ENCODE assay signal across 16 cellular contexts in the genomic region with DNA sequence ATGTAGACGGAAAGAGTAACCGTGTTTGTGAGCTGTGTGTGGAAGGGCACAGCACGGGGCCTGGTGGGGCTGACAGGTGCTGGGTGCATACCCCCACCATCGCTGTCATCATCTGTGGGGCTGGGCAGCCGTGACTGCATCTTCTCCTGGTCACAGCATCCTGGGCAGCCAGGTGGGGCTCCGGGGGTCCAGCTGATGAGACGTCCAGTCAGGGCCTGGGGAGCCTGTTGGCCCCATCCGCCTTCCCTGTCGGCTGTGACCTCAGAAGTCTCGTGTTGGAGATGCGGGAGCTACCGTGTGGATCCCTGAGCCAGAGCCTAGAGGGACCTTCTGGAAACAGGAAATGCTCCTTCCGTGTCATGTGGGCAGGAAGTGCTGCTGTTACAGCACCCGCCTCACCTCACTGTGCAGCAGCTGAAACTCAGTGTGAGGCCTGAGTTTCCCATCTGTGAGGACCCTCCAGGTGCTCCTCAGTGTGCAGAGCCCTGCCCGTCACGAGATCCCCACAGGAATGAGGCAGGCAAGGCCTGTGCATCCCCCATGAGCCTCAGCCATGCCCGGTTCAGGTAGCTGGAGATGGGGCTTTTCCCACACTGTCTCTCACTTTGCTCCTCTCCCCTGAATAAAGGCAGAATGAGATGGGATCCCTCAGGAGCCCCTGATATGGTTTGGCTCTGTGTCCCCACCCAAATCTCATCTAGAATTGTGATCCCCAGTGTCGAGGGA.
DNase-seq lines count a peak whose midpoint lies in the region; TF ChIP-seq lines count a peak whose summit lies in the region.
"Had no signal": no experiment of that assay in that cellular context is flagged by ENCODE, and none has a peak within 500 bp of the region (broad histone marks: within the 10 kb centered on the region; RNA-seq: fewer than 3 reads in every experiment).

No MANE protein-coding gene starts in this region.

- H3K9me3 Mint-ChIP-seq in endothelial cell (ENCODE audit: unreplicated experiment) (peaks cover 6% of the 10 kb centered on the region), neural crest cell (no peaks in the 10 kb centered on the region)

- H3K79me2 ChIP-seq in Karpas-422 (ENCODE audit: low read length) = no peaks in the 10 kb centered on the region

- TF ChIP-seq CTCF in endothelial cell (IDR thresholded peaks at IDR 0.05; ENCODE audit: unreplicated experiment) (no peak), neural crest cell (conservative IDR thresholded peaks at IDR 0.05) (no peak), brain microvascular endothelial cell (IDR thresholded peaks at IDR 0.05; ENCODE audit: low read depth, low read length, missing control alignments) (no peak), GM10266 (IDR thresholded peaks at IDR 0.05; ENCODE audit: control insufficient read depth, insufficient read depth, low read depth, missing control alignments) (no peak)

- H4K20me1 ChIP-seq in BLaER1 (no peaks in the 10 kb centered on the region), Karpas-422 (ENCODE audit: insufficient read depth, low read depth, low read length) (no peaks in the 10 kb centered on the region)

- in situ Hi-C loops in brain microvascular endothelial cell (cut with HindIII; ENCODE audit: low pct_ligation_motif_present, low sequenced_read_pairs) = no loop called here

- peak; percentile 56 for DNase-seq in Karpas-422
- no peak for DNase-seq in endothelial cell (ENCODE audit: low spot score)
- DNase-seq in neural crest cell (ENCODE audit: low read depth, low spot score) = no peak
- no peak for DNase-seq in DMS53 treated with DMSO at 0.1 percent for 48 hours (lab: John Stamatoyannopoulos, UW; ENCODE audit: unreplicated experiment)
- DNase-seq in COR-L47 (lab: John Stamatoyannopoulos, UW) = no peak
- DNase-seq in brain microvascular endothelial cell = no peak
- DNase-seq in GM10266 (ENCODE audit: extremely low spot score) = no peak
- DNase-seq: caudate nucleus; GF-D8; NCI-H1436 treated with DMSO at 0.1 percent for 48 hours; NCI-H2227 treated with DMSO at 0.1 percent for 48 hours; NK-92 treated with Interleukin-12 subunit alpha and Interleukin-12 subunit beta, amount 100 ng/mL, for 24 hours; substantia nigra had no signal

- peak overlapping the region; percentile 57 for H3K4me3 Mint-ChIP-seq in endothelial cell (ENCODE audit: unreplicated experiment)
- no peak overlapping the region for H3K4me3 Mint-ChIP-seq in neural crest cell
- H3K4me3 Mint-ChIP-seq: T-helper 1 cell treated with Interleukin-12 subunit alpha and Interleukin-12 subunit beta and Interleukin-4 antibody, amounts not matched to agents 30 μg/mL and 1 μg/mL, for 36 hours had no signal

- peak overlapping the region; percentile 39; the same call in 1 of the 2 replicates for H3K9ac ChIP-seq in BLaER1
- no peak overlapping the region for H3K9ac ChIP-seq in Karpas-422 (ENCODE audit: low read length)

- H3K4me1 Mint-ChIP-seq in endothelial cell (ENCODE audit: unreplicated experiment) (peaks cover 30% of the 10 kb centered on the region), neural crest cell (no peaks in the 10 kb centered on the region)

- H3K4me3 ChIP-seq in BLaER1 (peak overlapping the region; percentile 40; the same call in 1 of the 2 replicates), Karpas-422 (ENCODE audit: low read length) (no peak overlapping the region), brain microvascular endothelial cell (ENCODE audit: low read depth, low read length) (no peak overlapping the region)
- H3K4me3 ChIP-seq: left lung had no signal

- peaks cover 9% of the 10 kb centered on the region for H3K27me3 Mint-ChIP-seq in endothelial cell (ENCODE audit: unreplicated experiment)
- H3K27me3 Mint-ChIP-seq in neural crest cell (ENCODE audit: low read depth) = no peaks in the 10 kb centered on the region

- peak overlapping the region; percentile 91 for H2AFZ ChIP-seq in Karpas-422 (ENCODE audit: low read length)

- H3K36me3 Mint-ChIP-seq in endothelial cell (ENCODE audit: low read depth, unreplicated experiment) = peaks cover 17% of the 10 kb centered on the region
- H3K36me3 Mint-ChIP-seq in neural crest cell (ENCODE audit: low read depth) = no peaks in the 10 kb centered on the region

- peak overlapping the region; percentile 33 for H3K27ac Mint-ChIP-seq in endothelial cell (ENCODE audit: unreplicated experiment)
- peak overlapping the region; percentile 50 for H3K27ac Mint-ChIP-seq in neural crest cell (ENCODE audit: unreplicated experiment)
- H3K27ac Mint-ChIP-seq: T-helper 1 cell treated with Interleukin-12 subunit alpha and Interleukin-12 subunit beta and Interleukin-4 antibody, amounts not matched to agents 30 μg/mL and 1 μg/mL, for 36 hours had no signal

- peaks cover 5% of the 10 kb centered on the region; the same call in 1 of the 2 replicates for H3K36me3 ChIP-seq in BLaER1
- H3K36me3 ChIP-seq in Karpas-422 (ENCODE audit: insufficient read depth, low read length) = no peaks in the 10 kb centered on the region
- H3K36me3 ChIP-seq in brain microvascular endothelial cell (replicated peaks) = no peaks in the 10 kb centered on the region
- H3K36me3 ChIP-seq: left lung had no signal

- H3K4me1 ChIP-seq in BLaER1 = peaks cover 61% of the 10 kb centered on the region
- H3K4me1 ChIP-seq in Karpas-422 (ENCODE audit: low read length) = no peaks in the 10 kb centered on the region
- H3K4me1 ChIP-seq: left lung had no signal

- H3K27ac ChIP-seq in BLaER1 (peak overlapping the region; percentile 33), Karpas-422 (ENCODE audit: low read length) (no peak overlapping the region), brain microvascular endothelial cell (no peak overlapping the region)
- H3K27ac ChIP-seq: left lung had no signal

- peak overlapping the region; percentile 75 for H3K4me2 ChIP-seq in BLaER1
- no peak overlapping the region for H3K4me2 ChIP-seq in Karpas-422 (ENCODE audit: low read depth, low read length, poor library complexity, severe bottlenecking)

- no peaks in the 10 kb centered on the region for H3K9me2 ChIP-seq in Karpas-422 (replicated peaks; ENCODE audit: insufficient read depth, low read length)

- H3K9me3 ChIP-seq in BLaER1 = peaks cover 41% of the 10 kb centered on the region
- no peaks in the 10 kb centered on the region for H3K9me3 ChIP-seq in Karpas-422 (ENCODE audit: low read length)

- H3K27me3 ChIP-seq in BLaER1 (no peaks in the 10 kb centered on the region), Karpas-422 (ENCODE audit: low read length) (no peaks in the 10 kb centered on the region), brain microvascular endothelial cell (replicated peaks) (no peaks in the 10 kb centered on the region)
- H3K27me3 ChIP-seq: left lung had no signal
